21 cellular contexts compared by ENCODE assay signal in the genomic region with DNA sequence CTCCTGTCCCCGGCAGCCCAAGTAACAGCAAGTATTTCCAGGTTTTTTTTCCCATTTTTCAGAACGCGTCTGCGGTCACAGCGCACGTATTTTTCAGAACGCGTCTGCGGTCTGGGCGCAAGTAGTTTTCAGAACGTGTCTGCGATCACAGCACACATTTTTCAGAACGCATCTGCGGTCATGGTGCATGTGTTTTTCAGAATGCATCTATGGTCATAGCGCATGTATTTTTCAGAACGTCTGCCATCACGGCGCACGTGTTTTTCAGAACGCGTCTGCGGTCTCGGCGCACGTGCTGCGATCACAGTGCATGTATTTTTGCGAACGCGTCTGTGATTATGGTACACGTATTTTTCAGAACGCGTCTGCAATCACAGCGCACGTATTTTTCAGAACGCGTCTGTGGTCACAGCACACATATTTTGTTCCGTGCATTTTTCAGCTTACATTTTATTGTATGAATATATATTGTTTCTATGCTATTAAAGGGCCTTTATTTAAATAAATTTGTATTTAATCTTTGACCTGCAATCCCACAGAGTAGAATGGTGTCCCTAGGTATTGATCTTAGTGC. TPM values are rescaled to one million over a fixed set of nuclear protein-coding genes. Genes with fewer than 3 reads are reported as not detected.
DNase-seq lines count a peak whose midpoint lies in the region; ATAC-seq, FAIRE-seq and TF ChIP-seq lines count a peak whose summit lies in the region.
"Had no signal": no experiment of that assay in that cellular context is flagged by ENCODE, and none has a peak within 500 bp of the region (broad histone marks: within the 10 kb centered on the region; RNA-seq: fewer than 3 reads in every experiment).

No MANE protein-coding gene starts in this region.

- H3K4me1 Mint-ChIP-seq in activated CD4-positive, alpha-beta memory T cell treated with anti-CD3 and anti-CD28 coated beads for 36 hours (ENCODE audit: low read depth), result no peaks in the 10 kb centered on the region
- peaks cover 2% of the 10 kb centered on the region for H3K4me1 Mint-ChIP-seq in activated CD4-positive, alpha-beta memory T cell treated with anti-CD3 and anti-CD28 coated beads, Interleukin-2, amount 10 ng/mL, durations not matched to agents 7 days and 5 days

- ATAC-seq in sciatic nerve (no peak), HG03039 (IDR thresholded peaks at IDR 0.05; ENCODE audit: unreplicated experiment) (no peak)
- ATAC-seq: HCT116 had no signal

- no peak overlapping the region for H3K4me3 Mint-ChIP-seq in activated CD4-positive, alpha-beta memory T cell treated with anti-CD3 and anti-CD28 coated beads for 36 hours
- no peak overlapping the region for H3K4me3 Mint-ChIP-seq in activated CD4-positive, alpha-beta memory T cell treated with anti-CD3 and anti-CD28 coated beads, Interleukin-2, amount 10 ng/mL, durations not matched to agents 7 days and 5 days

- CTCF ChIA-PET in activated CD4-positive, alpha-beta memory T cell treated with anti-CD3 and anti-CD28 coated beads for 36 hours (lab: Charles Lee), result no interaction called here
- CTCF ChIA-PET in activated CD4-positive, alpha-beta memory T cell treated with anti-CD3 and anti-CD28 coated beads, Interleukin-2, amount 10 ng/mL, durations not matched to agents 7 days and 5 days (lab: Charles Lee), result no interaction called here

- peaks cover 8% of the 10 kb centered on the region for H3K9me3 Mint-ChIP-seq in activated CD4-positive, alpha-beta memory T cell treated with anti-CD3 and anti-CD28 coated beads for 36 hours
- no peaks in the 10 kb centered on the region for H3K9me3 Mint-ChIP-seq in activated CD4-positive, alpha-beta memory T cell treated with anti-CD3 and anti-CD28 coated beads, Interleukin-2, amount 10 ng/mL, durations not matched to agents 7 days and 5 days

- H3K4me3 ChIP-seq in Peyer's patch (no peak overlapping the region), kidney (ENCODE audit: low read length in 2 of 2) (no peak overlapping the region)
- H3K4me3 ChIP-seq: GM23248 had no signal

- H3K9ac ChIP-seq in kidney (ENCODE audit: low read length in 2 of 2), result no peak overlapping the region
- H3K9ac ChIP-seq: GM23248 had no signal

- no peaks in the 10 kb centered on the region for H3K9me3 ChIP-seq in Peyer's patch
- H3K9me3 ChIP-seq in kidney (ENCODE audit: control insufficient read depth in 1 of 2, low read length in 2 of 2), result no peaks in the 10 kb centered on the region

- peak; percentile 1 for DNase-seq in activated CD4-positive, alpha-beta memory T cell treated with anti-CD3 and anti-CD28 coated beads for 36 hours
- DNase-seq in activated CD4-positive, alpha-beta memory T cell treated with anti-CD3 and anti-CD28 coated beads, Interleukin-2, amount 10 ng/mL, durations not matched to agents 7 days and 5 days, result no peak
- DNase-seq in Peyer's patch (peak in 2 of 3 donors; percentile 34 to 37), kidney (peak; percentile 37), sciatic nerve (ENCODE audit: low spot score) (peak; percentile 22), NCI-H2107 treated with DMSO at 0.1 percent for 48 hours (lab: John Stamatoyannopoulos, UW; ENCODE audit: unreplicated experiment) (no peak), AG20443 (ENCODE audit: low spot score) (no peak)
- DNase-seq: C1 segment of cervical spinal cord; DND-41; GM23248; NCI-H1417 treated with DMSO at 0.1 percent for 48 hours; NCI-H1930; NCI-H2171; NCI-H446; NK-92 treated with Interleukin-12 subunit alpha and Interleukin-12 subunit beta, amount 100 ng/mL, for 24 hours; OCI-M1; RPMI8226 had no signal

- POLR2A ChIA-PET in activated CD4-positive, alpha-beta memory T cell treated with anti-CD3 and anti-CD28 coated beads for 36 hours (lab: Charles Lee), result interaction anchor here (0.6 kb wide), 1 partner anchor 131 kb away, joined by 5 read pairs; no protein-coding TSS in a partner anchor
- POLR2A ChIA-PET in activated CD4-positive, alpha-beta memory T cell treated with anti-CD3 and anti-CD28 coated beads, Interleukin-2, amount 10 ng/mL, durations not matched to agents 7 days and 5 days (lab: Charles Lee), result no interaction called here

- H3K27me3 ChIP-seq in Peyer's patch, result no peaks in the 10 kb centered on the region

- H3K27ac Mint-ChIP-seq in activated CD4-positive, alpha-beta memory T cell treated with anti-CD3 and anti-CD28 coated beads for 36 hours, result no peak overlapping the region
- no peak overlapping the region for H3K27ac Mint-ChIP-seq in activated CD4-positive, alpha-beta memory T cell treated with anti-CD3 and anti-CD28 coated beads, Interleukin-2, amount 10 ng/mL, durations not matched to agents 7 days and 5 days

- no peak for TF ChIP-seq CTCF in Peyer's patch (IDR thresholded peaks at IDR 0.05)
- no peak for TF ChIP-seq CTCF in kidney (IDR thresholded peaks at IDR 0.05; ENCODE audit: borderline replicate concordance, extremely low read depth, insufficient read depth)

- H3K4me1 ChIP-seq in Peyer's patch (no peaks in the 10 kb centered on the region), kidney (ENCODE audit: control insufficient read depth in 1 of 2, insufficient read depth in 1 of 2, low read depth in 1 of 2, low read length in 2 of 2) (no peaks in the 10 kb centered on the region)

- TF ChIP-seq POLR2A in Peyer's patch (IDR thresholded peaks at IDR 0.05), result no peak

- no peaks in the 10 kb centered on the region for H3K27me3 Mint-ChIP-seq in activated CD4-positive, alpha-beta memory T cell treated with anti-CD3 and anti-CD28 coated beads for 36 hours
- H3K27me3 Mint-ChIP-seq in activated CD4-positive, alpha-beta memory T cell treated with anti-CD3 and anti-CD28 coated beads, Interleukin-2, amount 10 ng/mL, durations not matched to agents 7 days and 5 days, result no peaks in the 10 kb centered on the region

- intact Hi-C loops in activated CD4-positive, alpha-beta memory T cell treated with anti-CD3 and anti-CD28 coated beads for 36 hours (cut with micrococcal nuclease), result no loop called here
- intact Hi-C loops in kidney (cut with DNase I), result no loop called here
- intact Hi-C loops in sciatic nerve (cut with DNase I), result no loop called here

- H3K36me3 Mint-ChIP-seq in activated CD4-positive, alpha-beta memory T cell treated with anti-CD3 and anti-CD28 coated beads for 36 hours, result peaks cover 74% of the 10 kb centered on the region
- H3K36me3 Mint-ChIP-seq in activated CD4-positive, alpha-beta memory T cell treated with anti-CD3 and anti-CD28 coated beads, Interleukin-2, amount 10 ng/mL, durations not matched to agents 7 days and 5 days (ENCODE audit: low read depth), result peaks cover 85% of the 10 kb centered on the region

- H3K27ac ChIP-seq in Peyer's patch (no peak overlapping the region), kidney (ENCODE audit: low read depth in 2 of 2, low read length in 2 of 2) (no peak overlapping the region)
- H3K27ac ChIP-seq: GM23248 had no signal

- H3K36me3 ChIP-seq in Peyer's patch (peaks cover 0 to 80% (median 3%) of the 10 kb centered on the region in 3 donors), kidney (ENCODE audit: control insufficient read depth in 1 of 2, insufficient read depth in 2 of 2, low read length in 2 of 2) (peaks cover 22 to 47% of the 10 kb centered on the region in 2 donors)

- no peak for FAIRE-seq in kidney (lab: Jason Lieb, UNC)
- FAIRE-seq: G401.6 had no signal

RNA-seq across cellular contexts. Expression of a gene that starts 19.7 kb away (rescaled TPM):
- total RNA-seq in activated CD4-positive, alpha-beta memory T cell treated with anti-CD3 and anti-CD28 coated beads for 36 hours, result not detected
- not detected for total RNA-seq in activated CD4-positive, alpha-beta memory T cell treated with anti-CD3 and anti-CD28 coated beads, Interleukin-2, amount 10 ng/mL, durations not matched to agents 7 days and 5 days
- total RNA-seq in Peyer's patch (not detected), kidney (0.16 TPM), sciatic nerve (not detected)
- polyA plus RNA-seq in kidney (ENCODE audit: insufficient read depth, low read depth, low replicate concordance), result 0.45 TPM
- total RNA-seq: A172, GM23248 had no signal
- polyA plus RNA-seq: GM23248 had no signal

RNA-seq across cellular contexts. Expression of a gene that starts 28.8 kb away (rescaled TPM):
- not detected for total RNA-seq in activated CD4-positive, alpha-beta memory T cell treated with anti-CD3 and anti-CD28 coated beads for 36 hours
- total RNA-seq in activated CD4-positive, alpha-beta memory T cell treated with anti-CD3 and anti-CD28 coated beads, Interleukin-2, amount 10 ng/mL, durations not matched to agents 7 days and 5 days, result not detected
- total RNA-seq in Peyer's patch (1 to 10 TPM in 1 of 4 donors, under 1 TPM in 1, not detected in 2; 0.88 to 1.7 TPM), kidney (not detected), sciatic nerve (0.09 TPM)
- not detected for polyA plus RNA-seq in kidney (ENCODE audit: insufficient read depth, low read depth, low replicate concordance)
- total RNA-seq: A172, GM23248 had no signal
- polyA plus RNA-seq: GM23248 had no signal

RNA-seq across cellular contexts. Expression of a gene that starts 53.7 kb away (rescaled TPM):
- total RNA-seq in activated CD4-positive, alpha-beta memory T cell treated with anti-CD3 and anti-CD28 coated beads for 36 hours, result 100 to 1,000 TPM; 149 to 156 TPM
- total RNA-seq in activated CD4-positive, alpha-beta memory T cell treated with anti-CD3 and anti-CD28 coated beads, Interleukin-2, amount 10 ng/mL, durations not matched to agents 7 days and 5 days, result 100 to 1,000 TPM; 128 to 130 TPM
- total RNA-seq in Peyer's patch (10 to 100 TPM; 37.0 to 75.1 (median 48.0) TPM), kidney (46.9 TPM), sciatic nerve (36.1 TPM)
- 33.8 TPM for polyA plus RNA-seq in kidney (ENCODE audit: insufficient read depth, low read depth, low replicate concordance)

Comparison
In these comparisons a context has a peak if more than half of its experiments do, and no peak if none do; other contexts are left out.
1. DNase-seq: peak in activated CD4-positive, alpha-beta memory T cell treated with anti-CD3 and anti-CD28 coated beads for 36 hours (single experiment), Peyer's patch (2 of 3), kidney (single experiment) and sciatic nerve (single experiment); none in activated CD4-positive, alpha-beta memory T cell treated with anti-CD3 and anti-CD28 coated beads, Interleukin-2, amount 10 ng/mL, durations not matched to agents 7 days and 5 days (single experiment), NCI-H2107 treated with DMSO at 0.1 percent for 48 hours (single experiment) and AG20443 (single experiment).